In the genomic region with DNA sequence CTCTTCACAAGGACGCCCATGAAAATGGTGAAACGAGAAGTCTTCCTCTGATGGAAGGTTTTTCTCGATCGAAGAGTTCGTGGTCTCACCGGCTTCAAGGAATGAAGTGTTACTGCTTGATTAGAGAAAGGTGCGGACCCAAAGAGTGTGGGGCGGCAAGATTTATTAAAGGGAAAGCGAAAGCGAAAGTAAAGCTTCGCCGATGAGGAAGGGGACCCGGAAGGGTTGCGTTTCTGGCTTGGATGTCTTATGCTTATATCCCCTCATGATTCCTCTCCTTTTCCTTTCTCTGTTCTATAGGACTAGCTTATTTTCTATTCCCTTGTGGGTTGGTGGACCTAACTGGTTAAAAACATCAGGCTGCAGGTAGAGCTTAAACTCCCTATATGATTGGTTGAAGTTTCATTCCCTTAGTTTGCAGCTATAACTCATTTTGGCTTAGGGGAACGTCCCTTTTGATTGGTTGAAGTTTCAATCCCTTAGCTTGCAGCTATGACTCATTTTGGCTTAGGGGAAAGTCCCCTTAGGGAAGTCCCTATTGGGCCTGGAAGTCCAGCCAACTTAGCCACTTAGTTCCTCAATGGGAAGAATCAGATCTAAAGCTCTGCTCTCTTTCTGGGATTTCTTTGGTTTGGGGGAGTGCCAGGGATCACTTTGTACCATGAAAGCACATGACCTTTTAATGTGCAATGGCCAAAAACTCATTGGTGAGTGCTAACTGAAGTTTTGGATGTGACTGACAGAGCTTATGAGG, we compare ENCODE assay signal across 9 cellular contexts.
DNase-seq lines count a peak whose midpoint lies in the region; ATAC-seq and TF ChIP-seq lines count a peak whose summit lies in the region.
"Had no signal": no experiment of that assay in that cellular context is flagged by ENCODE, and none has a peak within 500 bp of the region (broad histone marks: within the 10 kb centered on the region; RNA-seq: fewer than 3 reads in every experiment).

No MANE protein-coding gene starts in this region.

- H2AFZ ChIP-seq in MM.1S (ENCODE audit: low read length) (no peak overlapping the region), fibroblast of lung (ENCODE audit: low read length) (no peak overlapping the region)

- H3F3A ChIP-seq in MM.1S (ENCODE audit: insufficient read depth, low read length), result no peaks in the 10 kb centered on the region

- H3K27ac ChIP-seq in MM.1S (ENCODE audit: low read length), result no peak overlapping the region
- H3K27ac ChIP-seq in fibroblast of lung (ENCODE audit: insufficient read depth, low read length), result no peak overlapping the region

- ATAC-seq in HG03108 (IDR thresholded peaks at IDR 0.05; ENCODE audit: unreplicated experiment) (no peak), HG03521 (IDR thresholded peaks at IDR 0.05; ENCODE audit: unreplicated experiment) (no peak)

- TF ChIP-seq CTCF in MM.1S (IDR thresholded peaks at IDR 0.05; ENCODE audit: low read length), result no peak
- no peak for TF ChIP-seq CTCF in fibroblast of lung (conservative IDR thresholded peaks at IDR 0.05 in 1 of 2, IDR thresholded peaks at IDR 0.05 in 1 of 2; ENCODE audit: low read depth in 1 of 2, low read length in 2 of 2)

- peak; percentile 17 for DNase-seq in EH (ENCODE audit: low read depth)
- DNase-seq in H4 (ENCODE audit: low spot score), result peak; percentile 10
- DNase-seq in MM.1S, result peak; percentile 37
- DNase-seq in fibroblast of lung (ENCODE audit: low read depth in 2 of 2), result peak; percentile 36
- no peak for DNase-seq in cerebellum (ENCODE audit: low spot score)
- no peak for DNase-seq in UCSD-AML1 (lab: John Stamatoyannopoulos, UW; ENCODE audit: unreplicated experiment)
- DNase-seq: stimulated activated CD4-positive, alpha-beta T cell treated with anti-CD3 and anti-CD28 coated beads, Interleukin-1b, Interleukin-23, amount 100 ng/mL, for 48 hours had no signal

- H3K4me3 ChIP-seq in MM.1S (ENCODE audit: low read length), result no peak overlapping the region
- peak overlapping the region in 1 of 4 experiments; percentile 17 for H3K4me3 ChIP-seq in fibroblast of lung (replicated peaks in 1 of 4; ENCODE audit: control extremely low read depth in 1 of 4, insufficient read depth in 1 of 4, low read depth in 3 of 4, low read length in 4 of 4)

- H3K79me2 ChIP-seq in MM.1S (ENCODE audit: low read length) (no peaks in the 10 kb centered on the region), fibroblast of lung (ENCODE audit: control insufficient read depth, insufficient read depth, low read length) (no peaks in the 10 kb centered on the region)

- peaks cover 4% of the 10 kb centered on the region; the same call in 1 of the 2 replicates for H3K4me1 ChIP-seq in MM.1S (ENCODE audit: low read length)
- no peaks in the 10 kb centered on the region for H3K4me1 ChIP-seq in fibroblast of lung (ENCODE audit: control insufficient read depth, extremely low read depth, insufficient read depth, low read length)

- H4K20me1 ChIP-seq in MM.1S (ENCODE audit: insufficient read depth, low read length) (no peaks in the 10 kb centered on the region), fibroblast of lung (ENCODE audit: control insufficient read depth, extremely low read depth, insufficient read depth, low read length) (no peaks in the 10 kb centered on the region)

- H3K4me2 ChIP-seq in MM.1S (ENCODE audit: low read depth, low read length), result no peak overlapping the region
- H3K4me2 ChIP-seq in fibroblast of lung (ENCODE audit: extremely low read depth, insufficient read depth, low read length), result no peak overlapping the region

- H3K27me3 ChIP-seq in MM.1S (replicated peaks; ENCODE audit: insufficient read depth, low read length), result no peaks in the 10 kb centered on the region
- H3K27me3 ChIP-seq in fibroblast of lung (ENCODE audit: control insufficient read depth, insufficient read depth, low read length), result no peaks in the 10 kb centered on the region

- H3K9me2 ChIP-seq in MM.1S (replicated peaks; ENCODE audit: insufficient read depth, low read length), result no peaks in the 10 kb centered on the region

- H3K36me3 ChIP-seq in MM.1S (replicated peaks; ENCODE audit: insufficient read depth, low read length) (no peaks in the 10 kb centered on the region), fibroblast of lung (ENCODE audit: control insufficient read depth, insufficient read depth, low read length) (no peaks in the 10 kb centered on the region)

- H3K9ac ChIP-seq in MM.1S (ENCODE audit: low read length), result no peak overlapping the region
- H3K9ac ChIP-seq in fibroblast of lung (ENCODE audit: insufficient read depth, low read length), result no peak overlapping the region

- H3K9me3 ChIP-seq in MM.1S (replicated peaks; ENCODE audit: insufficient read depth, low read length) (no peaks in the 10 kb centered on the region), fibroblast of lung (ENCODE audit: control insufficient read depth, insufficient read depth, low read depth, low read length) (no peaks in the 10 kb centered on the region)

Comparison
In these comparisons a context has a peak if more than half of its experiments do, and no peak if none do; other contexts are left out.
1. DNase-seq: peak in EH (single experiment), H4 (single experiment), MM.1S (single experiment) and fibroblast of lung (2 of 2); none in cerebellum (single experiment) and UCSD-AML1 (single experiment).